In the genomic region with DNA sequence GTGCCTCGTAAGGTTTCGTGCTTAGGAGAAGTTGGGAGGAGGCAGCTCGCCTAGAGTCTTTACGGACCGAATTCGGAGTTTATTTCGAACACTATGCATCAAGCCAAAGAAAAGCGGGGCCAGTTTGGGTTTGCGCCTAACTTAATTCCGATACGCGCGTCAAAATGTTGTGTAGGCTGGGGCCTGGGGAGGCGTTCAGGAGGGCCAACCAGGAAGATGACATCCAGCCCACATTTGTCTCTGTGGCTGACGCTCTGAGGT, we compare ENCODE assay signal across 14 cellular contexts. TPM values are rescaled to one million over a fixed set of nuclear protein-coding genes. Genes with fewer than 3 reads are reported as not detected.
DNase-seq lines count a peak whose midpoint lies in the region; ATAC-seq and TF ChIP-seq lines count a peak whose summit lies in the region.
"Had no signal": no experiment of that assay in that cellular context is flagged by ENCODE, and none has a peak within 500 bp of the region (broad histone marks: within the 10 kb centered on the region; RNA-seq: fewer than 3 reads in every experiment).

No MANE protein-coding gene starts in this region.

- no peaks in the 10 kb centered on the region for H3K36me3 ChIP-seq in ascending aorta
- H3K36me3 ChIP-seq in mucosa of rectum (ENCODE audit: control insufficient read depth in 2 of 2, insufficient read depth in 2 of 2, low read length in 2 of 2): peaks cover 0 to 5% of the 10 kb centered on the region in 2 donors
- no peaks in the 10 kb centered on the region for H3K36me3 ChIP-seq in transverse colon

- peak overlapping the region; percentile 70 to 94 for H3K9ac ChIP-seq in mucosa of rectum (ENCODE audit: low read depth in 1 of 2, low read length in 2 of 2)

- H3K4me1 Mint-ChIP-seq in activated naive CD4-positive, alpha-beta T cell treated with anti-CD3 and anti-CD28 coated beads, Interleukin-2, amount 50 U/mL, for 24 hours: peaks cover 12% of the 10 kb centered on the region

- peaks cover 45% of the 10 kb centered on the region for H3K27me3 Mint-ChIP-seq in activated naive CD4-positive, alpha-beta T cell treated with anti-CD3 and anti-CD28 coated beads, Interleukin-2, amount 50 U/mL, for 24 hours

- TF ChIP-seq POLR2A in transverse colon (IDR thresholded peaks at IDR 0.05): no peak

- WGBS in transverse colon (ENCODE audit: low coverage in 1 of 2), 2 donors: 8% methylated on average over 15 of the region's 15 CpGs; no CpG with 5 or more reads in 1 of the 2 donors

- peak overlapping the region; percentile 44 to 46 for H3K4me3 ChIP-seq in ascending aorta
- peak overlapping the region; percentile 67 to 71 for H3K4me3 ChIP-seq in mucosa of rectum (ENCODE audit: low read length in 2 of 2)
- H3K4me3 ChIP-seq in transverse colon: peak overlapping the region in 3 of 4 donors; percentile 26 to 50 (median 32)
- H3K4me3 ChIP-seq: PC-9 had no signal

- ATAC-seq in GM18858 (IDR thresholded peaks at IDR 0.05; ENCODE audit: unreplicated experiment): no peak

- peaks cover 0 to 5% of the 10 kb centered on the region in 2 donors for H3K4me1 ChIP-seq in ascending aorta
- peaks cover 21 to 28% of the 10 kb centered on the region in 2 donors for H3K4me1 ChIP-seq in mucosa of rectum (ENCODE audit: control insufficient read depth in 2 of 2, insufficient read depth in 2 of 2, low read length in 2 of 2)
- peaks cover 0 to 31% (median 10%) of the 10 kb centered on the region in 4 donors for H3K4me1 ChIP-seq in transverse colon

- H3K9me3 Mint-ChIP-seq in activated naive CD4-positive, alpha-beta T cell treated with anti-CD3 and anti-CD28 coated beads, Interleukin-2, amount 50 U/mL, for 24 hours: no peaks in the 10 kb centered on the region

- H3K27ac Mint-ChIP-seq in activated naive CD4-positive, alpha-beta T cell treated with anti-CD3 and anti-CD28 coated beads, Interleukin-2, amount 50 U/mL, for 24 hours: peak overlapping the region; percentile 53

- H3K27me3 ChIP-seq in ascending aorta (no peaks in the 10 kb centered on the region), mucosa of rectum (ENCODE audit: control insufficient read depth in 2 of 2, insufficient read depth in 2 of 2, low read length in 2 of 2) (peaks cover 30 to 53% of the 10 kb centered on the region in 2 donors), transverse colon (peaks cover 98% of the 10 kb centered on the region)

- in situ Hi-C loops in transverse colon (cut with MboI; ENCODE audit: low pct_ligation_motif_present in 1 of 4, low pct_unique_long_range_greater_than_20kb in 1 of 4, low sequenced_read_pairs in 3 of 4) (loop anchor here in 2 of 4 donors (10.0 to 25.0 kb wide), 2 partner anchors 268 to 271 kb away; no protein-coding TSS in a partner anchor), ACHN (cut with HindIII; ENCODE audit: low pct_ligation_motif_present, low pct_unique_long_range_greater_than_20kb, low sequenced_read_pairs) (no loop called here)

- no peak overlapping the region for H3K27ac ChIP-seq in ascending aorta
- peak overlapping the region; percentile 35 to 50 for H3K27ac ChIP-seq in mucosa of rectum (ENCODE audit: low read depth in 2 of 2, low read length in 2 of 2)
- H3K27ac ChIP-seq in transverse colon: peak overlapping the region; percentile 24 to 95 (median 91)
- H3K27ac ChIP-seq: PC-9 had no signal

- DNase-seq in activated naive CD4-positive, alpha-beta T cell treated with anti-CD3 and anti-CD28 coated beads, Interleukin-2, amount 50 U/mL, for 16 hours: no peak
- DNase-seq in ascending aorta (ENCODE audit: low spot score in 2 of 2) (no peak), transverse colon (no peak), ACHN (no peak)
- DNase-seq in stimulated activated CD4-positive, alpha-beta T cell treated with anti-CD3 and anti-CD28 coated beads, Interleukin-1b, Interleukin-23, amount 100 ng/mL, for 48 hours: no peak
- DNase-seq: activated CD4-positive, CD25-positive, alpha-beta regulatory T cell treated with anti-CD3 and anti-CD28 coated beads, Interleukin-2, amount 50 U/mL, for 72 hours; midbrain; NCI-H2081; PC-9 had no signal

- H3K9me3 ChIP-seq in ascending aorta: no peaks in the 10 kb centered on the region
- H3K9me3 ChIP-seq in mucosa of rectum (ENCODE audit: control insufficient read depth in 2 of 2, low read length in 2 of 2): no peaks in the 10 kb centered on the region
- H3K9me3 ChIP-seq in transverse colon: no peaks in the 10 kb centered on the region

- peak overlapping the region; percentile 71 for H3K4me3 Mint-ChIP-seq in activated naive CD4-positive, alpha-beta T cell treated with anti-CD3 and anti-CD28 coated beads, Interleukin-2, amount 50 U/mL, for 24 hours

- no peak for TF ChIP-seq EP300 in transverse colon (IDR thresholded peaks at IDR 0.05; ENCODE audit: low read depth)

- TF ChIP-seq CTCF in ascending aorta (IDR thresholded peaks at IDR 0.05) (no peak), transverse colon (IDR thresholded peaks at IDR 0.05) (no peak)

- intact Hi-C loops in ascending aorta (cut with DNase I): no loop called here
- intact Hi-C loops in transverse colon (cut with DNase I; ENCODE audit: low total_unique reads): no loop called here

- H3K36me3 Mint-ChIP-seq in activated naive CD4-positive, alpha-beta T cell treated with anti-CD3 and anti-CD28 coated beads, Interleukin-2, amount 50 U/mL, for 24 hours: no peaks in the 10 kb centered on the region

RNA-seq across cellular contexts. Expression of a gene that starts 6.4 kb away (rescaled TPM):
- total RNA-seq in ascending aorta (1.3 TPM), transverse colon (10 to 100 TPM; 15.8 to 20.9 (median 17.2) TPM)
- total RNA-seq: bronchial epithelial cell had no signal

RNA-seq across cellular contexts. Expression of a gene that starts 28.2 kb away (rescaled TPM):
- total RNA-seq in ascending aorta (not detected), transverse colon (not detected)
- total RNA-seq: bronchial epithelial cell, frontal cortex had no signal

Comparison
In these comparisons a context has a peak if more than half of its experiments do, and no peak if none do; other contexts are left out.
1. H3K27ac ChIP-seq: peak in mucosa of rectum (2 of 2) and transverse colon (4 of 4); none in ascending aorta (0 of 2).
2. Peak in every context shown above with its lines, with median percentiles within 50 percentile points of each other: H3K4me3 ChIP-seq.